Comparison of ENCODE assay signal across 13 cellular contexts in the genomic region with DNA sequence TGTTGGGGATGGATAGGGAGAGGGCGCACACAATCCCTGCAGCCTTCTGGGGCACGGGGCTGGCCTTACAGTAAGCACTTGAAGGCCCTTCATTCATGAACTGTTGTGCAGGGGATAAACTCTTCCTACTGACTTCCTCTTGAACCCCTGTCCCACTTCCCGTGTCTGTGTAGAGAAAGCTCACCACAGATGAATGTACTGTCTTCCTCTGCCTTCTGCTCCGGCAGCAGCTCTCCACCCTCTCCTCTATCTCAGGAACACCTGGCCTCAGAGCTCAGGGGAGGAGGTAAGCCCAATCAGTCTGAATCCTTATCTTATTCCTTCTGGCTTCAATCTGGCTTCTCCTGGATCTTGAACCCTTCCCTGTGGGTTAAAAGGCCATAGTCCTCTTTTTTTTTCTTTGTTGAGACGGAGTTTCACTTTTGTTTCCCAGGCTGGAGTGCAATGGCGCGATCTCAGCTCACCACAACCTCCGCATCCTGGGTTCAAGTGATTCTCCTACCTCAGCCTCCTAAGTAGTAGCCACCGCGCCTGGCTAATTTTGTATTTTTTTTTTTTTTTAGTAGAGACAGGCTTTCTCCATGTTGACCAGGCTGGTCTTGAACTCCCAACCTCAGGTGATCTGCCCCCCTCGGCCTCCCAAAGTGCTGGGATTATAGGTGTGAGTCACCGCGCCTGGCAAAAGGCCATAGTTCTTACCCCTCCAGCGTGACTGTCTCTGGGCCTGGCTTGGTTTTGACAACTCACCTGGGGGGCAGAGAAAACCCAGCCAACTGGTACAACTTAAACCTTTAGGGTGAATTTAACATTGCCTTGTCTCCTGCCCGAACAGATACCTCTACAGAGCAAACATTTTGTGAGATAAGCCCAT. TPM values are rescaled to one million over a fixed set of nuclear protein-coding genes. Genes with fewer than 3 reads are reported as not detected.
DNase-seq lines count a peak whose midpoint lies in the region.
"Had no signal": no experiment of that assay in that cellular context is flagged by ENCODE, and none has a peak within 500 bp of the region (broad histone marks: within the 10 kb centered on the region; RNA-seq: fewer than 3 reads in every experiment).

No MANE protein-coding gene starts in this region.

- no peaks in the 10 kb centered on the region for H3K27me3 Mint-ChIP-seq in stimulated activated naive CD8-positive, alpha-beta T cell treated with anti-CD3 and anti-CD28 coated beads, Interleukin-15, Interleukin-2, amounts not matched to agents 100 ng/mL and 50 ng/mL, for 24 hours

- H3K9me3 Mint-ChIP-seq in stimulated activated naive CD8-positive, alpha-beta T cell treated with anti-CD3 and anti-CD28 coated beads, Interleukin-15, Interleukin-2, amounts not matched to agents 100 ng/mL and 50 ng/mL, for 24 hours, result no peaks in the 10 kb centered on the region

- no peaks in the 10 kb centered on the region for H3K36me3 Mint-ChIP-seq in stimulated activated naive CD8-positive, alpha-beta T cell treated with anti-CD3 and anti-CD28 coated beads, Interleukin-15, Interleukin-2, amounts not matched to agents 100 ng/mL and 50 ng/mL, for 24 hours (ENCODE audit: low read depth)

- in situ Hi-C loops in KBM-7 (cut with MboI; ENCODE audit: low pct_unique_long_range_greater_than_20kb, low sequenced_read_pairs), result no loop called here

- DNase-seq in activated T-cell treated with anti-CD3 and anti-CD28 coated beads, Interleukin-2, amount 50 U/mL, for 1 hour, result peak; percentile 38
- DNase-seq in activated T-cell treated with anti-CD3 and anti-CD28 coated beads for 4 hours (no peak), KBM-7 (no peak), SK-N-DZ (ENCODE audit: low spot score) (no peak), dedifferentiated amniotic fluid mesenchymal stem cell (ENCODE audit: extremely low spot score) (no peak)
- peak; percentile 44 for DNase-seq in activated CD4-positive, alpha-beta T cell treated with anti-CD3 and anti-CD28 coated beads, Interleukin-2, amount 50 U/mL, for 4 hours
- DNase-seq in central memory CD4-positive, alpha-beta T cell, result peak; percentile 33
- DNase-seq: amygdala; effector CD8-positive, alpha-beta T cell; NCI-H510A; SHP77; upper lobe of left lung had no signal

- peaks cover 19% of the 10 kb centered on the region for H3K4me1 Mint-ChIP-seq in stimulated activated naive CD8-positive, alpha-beta T cell treated with anti-CD3 and anti-CD28 coated beads, Interleukin-15, Interleukin-2, amounts not matched to agents 100 ng/mL and 50 ng/mL, for 24 hours (ENCODE audit: low read depth)

- H3K27ac Mint-ChIP-seq in stimulated activated naive CD8-positive, alpha-beta T cell treated with anti-CD3 and anti-CD28 coated beads, Interleukin-15, Interleukin-2, amounts not matched to agents 100 ng/mL and 50 ng/mL, for 24 hours, result peak overlapping the region; percentile 74

- peak overlapping the region; percentile 59 for H3K4me3 Mint-ChIP-seq in stimulated activated naive CD8-positive, alpha-beta T cell treated with anti-CD3 and anti-CD28 coated beads, Interleukin-15, Interleukin-2, amounts not matched to agents 100 ng/mL and 50 ng/mL, for 24 hours

RNA-seq across cellular contexts. Expression of a gene that starts 7.2 kb away (rescaled TPM):
- not detected in 2 replicates for polyA plus RNA-seq in SK-N-DZ (2014; cell fraction: cytosol; rRNA removed)
- not detected in 2 replicates for polyA plus RNA-seq in SK-N-DZ (2014; cell fraction: nucleus; rRNA removed)

RNA-seq across cellular contexts. Expression of a gene that starts 35.9 kb away (rescaled TPM):
- 6.2 and 6.3 TPM in 2 replicates for polyA plus RNA-seq in SK-N-DZ (2014; cell fraction: cytosol; rRNA removed)
- 3.6 and 6.9 TPM in 2 replicates for polyA plus RNA-seq in SK-N-DZ (2014; cell fraction: nucleus; rRNA removed)

RNA-seq across cellular contexts. Expression of a gene that starts 44.6 kb away (rescaled TPM):
- polyA plus RNA-seq in SK-N-DZ (2014; cell fraction: cytosol; rRNA removed), result 8.9 and 11.7 TPM in 2 replicates
- 6.5 and 7.2 TPM in 2 replicates for polyA plus RNA-seq in SK-N-DZ (2014; cell fraction: nucleus; rRNA removed)

RNA-seq across cellular contexts. Expression of a gene that starts 45.1 kb away (rescaled TPM):
- polyA plus RNA-seq in SK-N-DZ (2014; cell fraction: cytosol; rRNA removed), result not detected in 2 replicates
- not detected in 2 replicates for polyA plus RNA-seq in SK-N-DZ (2014; cell fraction: nucleus; rRNA removed)

RNA-seq across cellular contexts. Expression of a gene that starts 54.9 kb away (rescaled TPM):
- 5.7 and 6.0 TPM in 2 replicates for polyA plus RNA-seq in SK-N-DZ (2014; cell fraction: cytosol; rRNA removed)
- 16.1 and 20.2 TPM in 2 replicates for polyA plus RNA-seq in SK-N-DZ (2014; cell fraction: nucleus; rRNA removed)

Comparison
In these comparisons a context has a peak if more than half of its experiments do, and no peak if none do; other contexts are left out.
1. DNase-seq: peak in activated T-cell treated with anti-CD3 and anti-CD28 coated beads, Interleukin-2, amount 50 U/mL, for 1 hour (single experiment), activated CD4-positive, alpha-beta T cell treated with anti-CD3 and anti-CD28 coated beads, Interleukin-2, amount 50 U/mL, for 4 hours (2 of 2) and central memory CD4-positive, alpha-beta T cell (single experiment); none in activated T-cell treated with anti-CD3 and anti-CD28 coated beads for 4 hours (single experiment), KBM-7 (single experiment), SK-N-DZ (single experiment) and dedifferentiated amniotic fluid mesenchymal stem cell (single experiment).